Comparison of ENCODE assay signal across 21 cellular contexts in genomic region chr6:168158980-168159349, GRCh38.
DNase-seq lines count a peak whose midpoint lies in the region; ATAC-seq, FAIRE-seq and TF ChIP-seq lines count a peak whose summit lies in the region.
"Had no signal": no experiment of that assay in that cellular context is flagged by ENCODE, and none has a peak within 500 bp of the region (broad histone marks: within the 10 kb centered on the region; RNA-seq: fewer than 3 reads in every experiment).

No MANE protein-coding gene starts in this region.

- H3K18ac ChIP-seq in H1 (ENCODE audit: extremely low read depth, low read length) (no peak overlapping the region), mesenchymal stem cell (ENCODE audit: low read depth in 1 of 2, low read length in 2 of 2) (peak overlapping the region; percentile 50 to 96)

- H2BK20ac ChIP-seq in H1 (ENCODE audit: low read length) = no peak overlapping the region

- intact Hi-C loops in HepG2 (cut with micrococcal nuclease; ENCODE audit: unreplicated experiment) = loop anchor here (10.0 kb wide), 1 partner anchor 726 kb away; no protein-coding TSS in a partner anchor
- intact Hi-C loops in right lobe of liver (cut with DNase I) = loop anchor here (10.0 kb wide), 2 partner anchors 186 to 196 kb away; no protein-coding TSS in a partner anchor

- in situ Hi-C loops in HepG2 (cut with HindIII; ENCODE audit: extremely low pct_ligation_motif_present, low pct_unique_long_range_greater_than_20kb) = loop anchor here (10.0 kb wide), 1 partner anchor 726 kb away; no protein-coding TSS in a partner anchor

- 72% methylated on average over 11 of the region's 11 CpGs for WGBS in HepG2 (ENCODE audit: low lambda C conversion rate)
- WGBS in right lobe of liver (ENCODE audit: insufficient coverage, low coverage, low lambda C conversion rate, missing lambda C conversion rate) = 87% methylated on average over 9 of the region's 11 CpGs
- WGBS in H1 (ENCODE audit: extremely low coverage in 1 of 2, insufficient coverage in 1 of 2, insufficient read length in 1 of 2, insufficient replicate concordance in 2 of 2, low coverage in 1 of 2, low lambda C conversion rate in 2 of 2, missing lambda C conversion rate in 1 of 2), 2 experiments = 91% methylated on average over 11 of the region's 11 CpGs; no CpG with 5 or more reads in 1 of the 2 experiments
- 95% methylated on average over 11 of the region's 11 CpGs for WGBS in mesenchymal stem cell

- TF ChIP-seq POLR2A in HepG2 (IDR thresholded peaks at IDR 0.05; ENCODE audit: insufficient read depth in 1 of 2, low read depth in 2 of 2, low read length in 2 of 2) = no peak
- TF ChIP-seq POLR2A in right lobe of liver (IDR thresholded peaks at IDR 0.05) = no peak
- no peak for TF ChIP-seq POLR2A in H1 (IDR thresholded peaks at IDR 0.05; ENCODE audit: control extremely low read depth in 1 of 2, low read depth in 2 of 2, low read length in 2 of 2)

- TF ChIP-seq RAD21 in HepG2 (CRISPR knock-in tag; IDR thresholded peaks at IDR 0.05) (no peak), H1 (IDR thresholded peaks at IDR 0.05 in 1 of 2, conservative IDR thresholded peaks at IDR 0.05 in 1 of 2; ENCODE audit: low read depth in 2 of 2, low read length in 2 of 2) (no peak)

- H2BK5ac ChIP-seq in H1 (ENCODE audit: low read depth, low read length) = no peak overlapping the region
- no peak overlapping the region for H2BK5ac ChIP-seq in mesenchymal stem cell (ENCODE audit: low read depth, low read length, poor library complexity, severe bottlenecking)

- H4K8ac ChIP-seq in H1 (ENCODE audit: extremely low read depth, insufficient read depth, low read length) (no peak overlapping the region), mesenchymal stem cell (ENCODE audit: low read length) (peak overlapping the region; percentile 70)

- H3K79me1 ChIP-seq in H1 (ENCODE audit: low read depth, low read length) = no peaks in the 10 kb centered on the region
- no peaks in the 10 kb centered on the region for H3K79me1 ChIP-seq in mesenchymal stem cell (replicated peaks; ENCODE audit: low read length, poor library complexity, severe bottlenecking)

- no peaks in the 10 kb centered on the region; the same call in 1 of the 2 replicates for H3K23me2 ChIP-seq in H1 (ENCODE audit: low read depth, low read length)

- H3K36me3 ChIP-seq in HepG2 (replicated peaks in 1 of 2; ENCODE audit: control insufficient read depth in 1 of 2, insufficient read depth in 2 of 2, low read length in 2 of 2) = no peaks in the 10 kb centered on the region
- H3K36me3 ChIP-seq in right lobe of liver = no peaks in the 10 kb centered on the region
- H3K36me3 ChIP-seq in H1 (ENCODE audit: control insufficient read depth in 2 of 4, insufficient read depth in 4 of 4, low read length in 3 of 4) = no peaks in the 10 kb centered on the region
- H3K36me3 ChIP-seq in mesenchymal stem cell (ENCODE audit: control insufficient read depth in 1 of 2, insufficient read depth in 2 of 2, low read depth in 1 of 2, low read length in 2 of 2) = no peaks in the 10 kb centered on the region
- H3K36me3 ChIP-seq: BLaER1, MG63 had no signal

- peaks cover 7 to 32% of the 10 kb centered on the region in 2 experiments; a peak in 4 of 5 replicates for H3K27me3 ChIP-seq in HepG2 (ENCODE audit: control insufficient read depth in 1 of 2, insufficient read depth in 2 of 2, low read length in 2 of 2)
- no peaks in the 10 kb centered on the region for H3K27me3 ChIP-seq in right lobe of liver
- H3K27me3 ChIP-seq in H1 (replicated peaks in 1 of 4; ENCODE audit: control insufficient read depth in 3 of 4, extremely low read depth in 1 of 4, insufficient read depth in 3 of 4, low read length in 3 of 4) = peaks cover 0 to 2% (median 0%) of the 10 kb centered on the region in 4 experiments; a peak in 1 of 7 replicates
- peaks cover 0 to 7% of the 10 kb centered on the region in 2 experiments for H3K27me3 ChIP-seq in mesenchymal stem cell (ENCODE audit: control insufficient read depth in 1 of 2, insufficient read depth in 1 of 2, low read length in 2 of 2)
- H3K27me3 ChIP-seq: BLaER1, MG63 had no signal

- no peak for TF ChIP-seq EP300 in HepG2 (IDR thresholded peaks at IDR 0.05; ENCODE audit: low read depth in 2 of 2, low read length in 2 of 2)
- TF ChIP-seq EP300 in HepG2 (CRISPR knock-in tag; IDR thresholded peaks at IDR 0.05; ENCODE audit: borderline replicate concordance) = no peak
- no peak for TF ChIP-seq EP300 in H1 (IDR thresholded peaks at IDR 0.05; ENCODE audit: borderline replicate concordance in 1 of 2, low read depth in 2 of 2, low read length in 2 of 2)

- H3K27ac ChIP-seq in HepG2 (ENCODE audit: extremely low read length, insufficient read depth, low read length) = no peak overlapping the region
- no peak overlapping the region for H3K27ac ChIP-seq in right lobe of liver
- H3K27ac ChIP-seq in H1 (ENCODE audit: low read depth, low read length) = no peak overlapping the region
- H3K27ac ChIP-seq in mesenchymal stem cell (ENCODE audit: low read length, poor library complexity, severe bottlenecking) = no peak overlapping the region
- H3K27ac ChIP-seq: BLaER1 had no signal

- H3K27ac Mint-ChIP-seq in type B pancreatic cell = no peak overlapping the region
- H3K27ac Mint-ChIP-seq: CD4-positive, CD25-positive, alpha-beta regulatory T cell had no signal

- H4K20me1 ChIP-seq in HepG2 (ENCODE audit: insufficient read depth, low read length) (no peaks in the 10 kb centered on the region), H1 (replicated peaks in 1 of 2; ENCODE audit: control insufficient read depth in 1 of 2, insufficient read depth in 2 of 2, low read length in 2 of 2) (no peaks in the 10 kb centered on the region)
- H4K20me1 ChIP-seq: BLaER1 had no signal

- H3K4me2 ChIP-seq in HepG2 (ENCODE audit: low read depth, low read length) = no peak overlapping the region
- no peak overlapping the region for H3K4me2 ChIP-seq in H1 (ENCODE audit: insufficient read depth in 1 of 2, low read depth in 2 of 2, low read length in 2 of 2)
- H3K4me2 ChIP-seq in mesenchymal stem cell (ENCODE audit: low read length, poor library complexity, severe bottlenecking) = no peak overlapping the region
- H3K4me2 ChIP-seq: BLaER1 had no signal

- TF ChIP-seq CTCF in HepG2 (CRISPR knock-in tag; IDR thresholded peaks at IDR 0.05) = no peak
- no peak for TF ChIP-seq CTCF in right lobe of liver (IDR thresholded peaks at IDR 0.05)
- no peak for TF ChIP-seq CTCF in H1 (IDR thresholded peaks at IDR 0.05; ENCODE audit: control extremely low read depth in 1 of 3, insufficient read depth in 1 of 3, low read depth in 1 of 3, low read length in 3 of 3)
- TF ChIP-seq CTCF in type B pancreatic cell (conservative IDR thresholded peaks at IDR 0.05) = no peak

- DNase-seq in HepG2 (ENCODE audit: low spot score) = no peak
- DNase-seq in right lobe of liver = no peak
- DNase-seq in H1 (ENCODE audit: low read depth in 1 of 2, low spot score in 2 of 2) = no peak
- no peak for DNase-seq in mesenchymal stem cell
- DNase-seq in type B pancreatic cell (ENCODE audit: extremely low spot score, unreplicated experiment) = peak; percentile 18
- no peak for DNase-seq in COLO668 (lab: John Stamatoyannopoulos, UW; ENCODE audit: unreplicated experiment)
- no peak for DNase-seq in GM19240 (ENCODE audit: insufficient read length, low spot score)
- DNase-seq: CD4-positive, CD25-positive, alpha-beta regulatory T cell; EL; GDM1; H7; IMR-90; KG1; NCI-H2171; NCI-H226; NCI-H69; RPMI8226 had no signal

- H2AK5ac ChIP-seq in H1 (ENCODE audit: low read depth, low read length) (peak overlapping the region; percentile 95; the same call in 1 of the 2 replicates), mesenchymal stem cell (ENCODE audit: low read length, severe bottlenecking) (no peak overlapping the region)

- H3K4me1 ChIP-seq in HepG2 (ENCODE audit: insufficient read depth, low read length) = peaks cover 37% of the 10 kb centered on the region
- H3K4me1 ChIP-seq in right lobe of liver = no peaks in the 10 kb centered on the region
- H3K4me1 ChIP-seq in H1 (replicated peaks in 1 of 4; ENCODE audit: control insufficient read depth in 3 of 4, insufficient read depth in 4 of 4, low read length in 3 of 4) = peaks cover 4 to 12% (median 8%) of the 10 kb centered on the region in 4 experiments; a peak in 6 of 7 replicates
- H3K4me1 ChIP-seq in mesenchymal stem cell (ENCODE audit: control insufficient read depth, insufficient read depth, low read depth, low read length) = peaks cover 32% of the 10 kb centered on the region
- H3K4me1 ChIP-seq: BLaER1 had no signal

- H3K79me2 ChIP-seq in HepG2 (ENCODE audit: insufficient read depth, low read length) = no peaks in the 10 kb centered on the region
- H3K79me2 ChIP-seq in H1 (ENCODE audit: control insufficient read depth in 1 of 2, insufficient read depth in 2 of 2, low read length in 2 of 2) = no peaks in the 10 kb centered on the region

- ATAC-seq in HepG2 (no peak), right lobe of liver (no peak), GM18907 (IDR thresholded peaks at IDR 0.05; ENCODE audit: unreplicated experiment) (no peak)

- POLR2A ChIA-PET in HepG2 (lab: Yijun Ruan, JAX) = no interaction called here
- POLR2A ChIA-PET in H1 (lab: Charles Lee; ENCODE audit: partially characterized antibody) = interaction anchor here (1.4 kb wide), 1 partner anchor 22 kb away, joined by 3 read pairs; no protein-coding TSS in a partner anchor

- H3K4me1 Mint-ChIP-seq in type B pancreatic cell (ENCODE audit: unreplicated experiment) = peaks cover 70% of the 10 kb centered on the region
- H3K4me1 Mint-ChIP-seq: CD4-positive, CD25-positive, alpha-beta regulatory T cell had no signal

- H2BK15ac ChIP-seq in H1 (ENCODE audit: low read length) (peak overlapping the region; percentile 99; the same call in 1 of the 2 replicates), mesenchymal stem cell (ENCODE audit: low read depth, poor library complexity, severe bottlenecking) (no peak overlapping the region)

- H4K5ac ChIP-seq in H1 (ENCODE audit: insufficient read length, low read depth, low read length) = no peak overlapping the region

- no TSS peak for BruUV-seq in HepG2 (replicated peaks; lab: Mats Ljungman, UMichigan)

- peak overlapping the region; percentile 90 for H4K91ac ChIP-seq in H1 (replicated peaks; ENCODE audit: insufficient read length, low read length)
- H4K91ac ChIP-seq in mesenchymal stem cell (ENCODE audit: low read length) = peak overlapping the region; percentile 94

- H3K36me3 Mint-ChIP-seq in type B pancreatic cell = no peaks in the 10 kb centered on the region
- H3K36me3 Mint-ChIP-seq: CD4-positive, CD25-positive, alpha-beta regulatory T cell had no signal

- H3K14ac ChIP-seq in H1 (ENCODE audit: insufficient read length) (no peak overlapping the region), mesenchymal stem cell (ENCODE audit: low read length in 2 of 2) (peak overlapping the region in 1 of 2 experiments; percentile 97)

- H2BK12ac ChIP-seq in H1 (ENCODE audit: low read depth, low read length) (peak overlapping the region; percentile 98; the same call in 1 of the 2 replicates), mesenchymal stem cell (ENCODE audit: low read length in 2 of 2) (peak overlapping the region; percentile 80 to 95)

- H3K27me3 Mint-ChIP-seq in type B pancreatic cell = peaks cover 6% of the 10 kb centered on the region

- H2AFZ ChIP-seq in HepG2 (ENCODE audit: low read length) (no peak overlapping the region), H1 (ENCODE audit: low read length) (no peak overlapping the region), mesenchymal stem cell (ENCODE audit: low read depth, low read length) (no peak overlapping the region)

- H3K9me3 ChIP-seq in HepG2 (ENCODE audit: low read length) (no peaks in the 10 kb centered on the region), right lobe of liver (no peaks in the 10 kb centered on the region), H1 (ENCODE audit: insufficient read depth in 2 of 2, low read depth in 1 of 2, low read length in 1 of 2) (no peaks in the 10 kb centered on the region), mesenchymal stem cell (ENCODE audit: control insufficient read depth, low read length) (no peaks in the 10 kb centered on the region)
- H3K9me3 ChIP-seq: BLaER1, MG63 had no signal

- H3K9ac ChIP-seq in HepG2 (ENCODE audit: insufficient read depth, low read depth, low read length) (no peak overlapping the region), H1 (replicated peaks in 1 of 4; ENCODE audit: extremely low read depth in 1 of 4, low read depth in 3 of 4, low read length in 3 of 4) (no peak overlapping the region), mesenchymal stem cell (ENCODE audit: low read length) (no peak overlapping the region)
- H3K9ac ChIP-seq: BLaER1 had no signal

- no peak for FAIRE-seq in HepG2 (lab: Jason Lieb, UNC)
- no peak for FAIRE-seq in H1 (lab: Jason Lieb, UNC)
- FAIRE-seq: GM12891 had no signal

- no peaks in the 10 kb centered on the region for H3K9me3 Mint-ChIP-seq in type B pancreatic cell

- H3K4ac ChIP-seq in H1 (replicated peaks; ENCODE audit: insufficient read length, low read depth, low read length) = no peak overlapping the region
- peak overlapping the region; percentile 6 to 39 for H3K4ac ChIP-seq in mesenchymal stem cell (ENCODE audit: low read depth in 1 of 2, low read length in 2 of 2)

- H3K23ac ChIP-seq in H1 (ENCODE audit: insufficient read length) (no peak overlapping the region), mesenchymal stem cell (ENCODE audit: low read length in 2 of 2) (no peak overlapping the region)

- no peak overlapping the region for H3K4me3 Mint-ChIP-seq in type B pancreatic cell
- H3K4me3 Mint-ChIP-seq: CD4-positive, CD25-positive, alpha-beta regulatory T cell had no signal

- CTCF ChIA-PET in HepG2 (lab: Yijun Ruan, JAX; ENCODE audit: low intra/inter-chr PET ratio, low total read pairs) (no interaction called here), H1 (lab: Charles Lee; ENCODE audit: partially characterized antibody) (interaction anchor here (0.9 to 1.5 kb wide), 2 partner anchors 98 to 184 kb away, joined by 3 to 4 read pairs; no protein-coding TSS in a partner anchor)

- no peak overlapping the region for H2BK120ac ChIP-seq in H1 (replicated peaks; ENCODE audit: low read depth, low read length)
- no peak overlapping the region for H2BK120ac ChIP-seq in mesenchymal stem cell (ENCODE audit: low read depth, low read length)

- H3K4me3 ChIP-seq in HepG2 (replicated peaks in 1 of 3; ENCODE audit: insufficient read depth in 1 of 3, low read depth in 2 of 3, low read length in 3 of 3) (no peak overlapping the region), right lobe of liver (no peak overlapping the region), H1 (ENCODE audit: extremely low read depth in 1 of 4, insufficient read depth in 2 of 4, low read depth in 3 of 4, low read length in 4 of 4) (no peak overlapping the region), mesenchymal stem cell (ENCODE audit: insufficient read depth in 1 of 2, low read depth in 1 of 2, low read length in 2 of 2) (no peak overlapping the region)
- H3K4me3 ChIP-seq: BLaER1, MG63 had no signal

- no peak overlapping the region for H3K56ac ChIP-seq in H1 (replicated peaks; ENCODE audit: insufficient read length, low read depth, low read length)
